8 cellular contexts compared by ENCODE assay signal in genomic region chr4:176195184-176195978, GRCh38. TPM values are rescaled to one million over a fixed set of nuclear protein-coding genes. Genes with fewer than 3 reads are reported as not detected.
A peak's percentile ranks its signal among the peaks of the same experiment; 100 is the strongest.
DNase-seq lines count a peak whose midpoint lies in the region; ATAC-seq and TF ChIP-seq lines count a peak whose summit lies in the region.

Gene SPATA4, minus strand, starts transcription at chr4:176195585. Its CDS starts 23 bp downstream, at chr4:176195562.

- no peaks in the 10 kb centered on the region for H3K79me2 ChIP-seq in KMS-11 (ENCODE audit: insufficient read depth, low read depth)

- 1% methylated on average over 43 to 45 of the region's 45 CpGs for WGBS in esophagus, 2 donors

- H3K9ac ChIP-seq in KMS-11 (peak within 1 kb of the TSS; percentile 20; the same call in 1 of the 2 replicates), mucosa of stomach (ENCODE audit: low read length) (peak within 1 kb of the TSS; percentile 63)

- H3K4me1 ChIP-seq in KMS-11 (ENCODE audit: low read depth, poor library complexity, severe bottlenecking) (peaks cover 21% of the 10 kb centered on the region), Panc1 (ENCODE audit: control insufficient read depth, insufficient read depth, low read length) (no peaks in the 10 kb centered on the region), esophagus (ENCODE audit: control insufficient read depth in 2 of 2, insufficient read depth in 2 of 2, low read length in 1 of 2) (no peaks in the 10 kb centered on the region), mucosa of stomach (ENCODE audit: control insufficient read depth, insufficient read depth, low read length) (peaks cover 20% of the 10 kb centered on the region)

- peak within 1 kb of the TSS; percentile 72 for H3K4me2 ChIP-seq in KMS-11

- H3K9me3 ChIP-seq in Panc1 (ENCODE audit: control insufficient read depth, insufficient read depth, low read depth, low read length) (no peaks in the 10 kb centered on the region), esophagus (ENCODE audit: control insufficient read depth in 2 of 2, insufficient read depth in 1 of 2, low read depth in 1 of 2, low read length in 1 of 2) (no peaks in the 10 kb centered on the region), mucosa of stomach (ENCODE audit: control insufficient read depth, low read length) (no peaks in the 10 kb centered on the region)

- H3K4me3 ChIP-seq in KMS-11 (IDR thresholded peaks at IDR 0.05; ENCODE audit: insufficient read depth, low read depth, low read length) (no peak within 1 kb of the TSS), Panc1 (ENCODE audit: low read depth in 2 of 2, low read length in 2 of 2) (peak within 1 kb of the TSS; percentile 64 to 78), esophagus (ENCODE audit: low read depth in 1 of 2, low read length in 2 of 2) (peak within 1 kb of the TSS; percentile 65 to 69), mucosa of stomach (ENCODE audit: low read length) (peak within 1 kb of the TSS; percentile 64)

- intact Hi-C loops in Panc1 (cut with micrococcal nuclease; ENCODE audit: unreplicated experiment) = no loop called here

- no peaks in the 10 kb centered on the region for H4K20me1 ChIP-seq in KMS-11 (ENCODE audit: insufficient read depth)

- TF ChIP-seq CTCF in KMS-11 (conservative IDR thresholded peaks at IDR 0.05; ENCODE audit: low read depth, low read length) (no peak), Panc1 (IDR thresholded peaks at IDR 0.05) (no peak)

- H3K27me3 ChIP-seq in KMS-11 (ENCODE audit: insufficient read depth, low read depth) (no peaks in the 10 kb centered on the region), Panc1 (ENCODE audit: control insufficient read depth, insufficient read depth, low read length) (no peaks in the 10 kb centered on the region), esophagus (ENCODE audit: control insufficient read depth in 1 of 2, insufficient read depth in 2 of 2, low read length in 2 of 2) (no peaks in the 10 kb centered on the region), mucosa of stomach (ENCODE audit: control insufficient read depth, insufficient read depth, low read length) (no peaks in the 10 kb centered on the region)

- in situ Hi-C loops in Panc1 (cut with HindIII; ENCODE audit: low pct_unique_long_range_greater_than_20kb, low sequenced_read_pairs) = no loop called here

- CTCF ChIA-PET in Panc1 (lab: Charles Lee) = interaction anchor here (0.6 kb wide), 1 partner anchor 111 kb away, joined by 3 read pairs; no protein-coding TSS in a partner anchor

- H3K36me3 ChIP-seq in KMS-11 (ENCODE audit: insufficient read depth) (no peaks in the 10 kb centered on the region), Panc1 (ENCODE audit: control insufficient read depth, insufficient read depth, low read length) (no peaks in the 10 kb centered on the region), esophagus (ENCODE audit: control insufficient read depth in 2 of 2, insufficient read depth in 2 of 2, low read length in 1 of 2) (no peaks in the 10 kb centered on the region), mucosa of stomach (ENCODE audit: control insufficient read depth, insufficient read depth, low read length) (no peaks in the 10 kb centered on the region)

- peak within 1 kb of the TSS; percentile 29 for H3K27ac ChIP-seq in KMS-11
- peak within 1 kb of the TSS; percentile 85 for H3K27ac ChIP-seq in Panc1 (ENCODE audit: low read length)
- peak within 1 kb of the TSS; percentile 35 to 81 for H3K27ac ChIP-seq in esophagus (ENCODE audit: low read depth in 2 of 2, low read length in 1 of 2)

- peak within 1 kb of the TSS; percentile 88 for H2AFZ ChIP-seq in KMS-11 (ENCODE audit: low read depth)

- ATAC-seq in GM21786 (IDR thresholded peaks at IDR 0.05; ENCODE audit: unreplicated experiment) (peak; percentile 97), Panc1 (peak; percentile 98)

- no TSS peak for BruUV-seq in Panc1 (replicated peaks; lab: Mats Ljungman, UMichigan)

- POLR2A ChIA-PET in Panc1 (lab: Charles Lee) = no interaction called here

- peak; percentile 91 for DNase-seq in DMS153 (lab: John Stamatoyannopoulos, UW)
- peak; percentile 57 for DNase-seq in Panc1 (ENCODE audit: low read depth, low spot score)
- peak; percentile 94 to 95 for DNase-seq in activated T-cell treated with anti-CD3 and anti-CD28 coated beads, Interleukin-2, amount 50 U/mL, for 48 hours
- peak; percentile 84 to 86 for DNase-seq in stimulated activated CD8-positive, alpha-beta memory T cell treated with anti-CD3 and anti-CD28 coated beads, Interleukin-4, amount 100 ng/mL, for 4 hours (ENCODE audit: low read depth in 2 of 2, low spot score in 1 of 2)

RNA-seq across cellular contexts. Expression of gene SPATA4, which starts in this region (rescaled TPM):
- not detected for total RNA-seq in Panc1 (2021; ENCODE audit: unreplicated experiment)
- not detected for polyA plus RNA-seq in Panc1 (2012; ENCODE audit: insufficient read length)
- under 1 TPM in 1 of 2 donors, not detected in 1; 0.06 TPM for polyA plus RNA-seq in esophagus

Comparison
In these comparisons a context has a peak if more than half of its experiments do, and no peak if none do; other contexts are left out.
1. Peak in DNase-seq, ATAC-seq, H3K4me3 ChIP-seq and H3K27ac ChIP-seq in Panc1; RNA of the gene not detected or under 1 TPM.
2. H3K27ac ChIP-seq: peak in every context shown above with its lines; median percentile 85 in Panc1; 58 in esophagus; 29 in KMS-11.